1 cellular context compared by ENCODE assay signal in the genomic region with DNA sequence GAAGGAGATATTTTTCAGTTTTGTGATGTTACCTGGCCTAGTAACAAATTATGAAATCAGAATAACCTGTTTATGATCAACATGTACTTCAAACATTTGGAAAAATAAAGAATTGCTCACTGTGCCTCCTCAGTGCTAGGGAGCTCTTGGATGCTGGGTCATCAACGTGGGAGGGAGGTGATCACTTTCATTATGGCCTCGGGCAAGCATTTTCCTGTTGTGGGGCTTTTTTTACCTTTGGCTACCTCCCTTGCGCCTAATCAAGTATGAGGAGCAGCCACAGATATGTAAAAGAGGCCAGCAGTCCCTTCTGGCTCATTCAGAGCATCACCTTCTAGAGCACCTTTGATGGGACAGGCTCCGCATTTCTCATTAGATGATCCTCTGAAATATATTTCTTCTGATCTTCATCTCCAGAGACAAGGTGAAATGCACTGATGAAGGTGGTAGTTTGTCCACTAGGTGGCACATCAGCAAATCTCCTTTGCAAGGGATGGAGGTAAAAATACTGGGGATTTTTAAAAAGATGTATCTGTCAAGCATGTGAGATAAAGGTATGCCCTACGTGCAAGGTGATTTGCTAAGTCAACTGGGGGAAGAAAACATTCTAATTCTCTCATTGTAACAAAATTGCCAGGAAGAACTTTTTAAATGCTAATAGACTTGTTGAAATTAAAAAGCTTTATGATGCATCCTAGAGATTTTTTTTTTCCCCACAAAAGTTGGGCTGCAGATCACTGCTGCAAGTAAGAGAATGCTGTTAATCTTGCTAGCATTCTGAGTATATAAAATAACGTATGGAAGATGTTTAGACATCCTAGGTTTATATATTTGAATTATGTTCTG.
TF ChIP-seq lines count a peak whose summit lies in the region.

No MANE protein-coding gene starts in this region.

TF ChIP-seq in WTC11, 78 proteins besides CTCF, POLR2A, EP300 and RAD21 (continued from another document):
- no peak for TF ChIP-seq ATF6 (CRISPR knock-in tag; IDR thresholded peaks at IDR 0.05)
- no peak for TF ChIP-seq ZNF416 (CRISPR knock-in tag; IDR thresholded peaks at IDR 0.05)
- no peak for TF ChIP-seq TEAD1 (CRISPR knock-in tag; IDR thresholded peaks at IDR 0.05)
- no peak for TF ChIP-seq SOX15 (CRISPR knock-in tag; IDR thresholded peaks at IDR 0.05)
- TF ChIP-seq, protein P1, sequence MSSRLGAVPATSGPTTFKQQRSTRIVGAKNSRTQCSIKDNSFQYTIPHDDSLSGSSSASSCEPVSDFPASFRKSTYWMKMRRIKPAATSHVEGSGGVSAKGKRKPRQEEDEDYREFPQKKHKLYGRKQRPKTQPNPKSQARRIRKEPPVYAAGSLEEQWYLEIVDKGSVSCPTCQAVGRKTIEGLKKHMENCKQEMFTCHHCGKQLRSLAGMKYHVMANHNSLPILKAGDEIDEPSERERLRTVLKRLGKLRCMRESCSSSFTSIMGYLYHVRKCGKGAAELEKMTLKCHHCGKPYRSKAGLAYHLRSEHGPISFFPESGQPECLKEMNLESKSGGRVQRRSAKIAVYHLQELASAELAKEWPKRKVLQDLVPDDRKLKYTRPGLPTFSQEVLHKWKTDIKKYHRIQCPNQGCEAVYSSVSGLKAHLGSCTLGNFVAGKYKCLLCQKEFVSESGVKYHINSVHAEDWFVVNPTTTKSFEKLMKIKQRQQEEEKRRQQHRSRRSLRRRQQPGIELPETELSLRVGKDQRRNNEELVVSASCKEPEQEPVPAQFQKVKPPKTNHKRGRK (CRISPR knock-in tag; IDR thresholded peaks at IDR 0.05; ENCODE audit: borderline replicate concordance): no peak
- TF ChIP-seq NFE2L1 (CRISPR knock-in tag; IDR thresholded peaks at IDR 0.05): no peak
- TF ChIP-seq CREM (CRISPR knock-in tag; IDR thresholded peaks at IDR 0.05): no peak
- TF ChIP-seq ZNF396 (CRISPR knock-in tag; IDR thresholded peaks at IDR 0.05; ENCODE audit: borderline replicate concordance): no peak
